Comparison of ENCODE assay signal across 9 cellular contexts in genomic region chr3:14405886-14406238, GRCh38. TPM values are rescaled to one million over a fixed set of nuclear protein-coding genes. Genes with fewer than 3 reads are reported as not detected.
DNase-seq lines count a peak whose midpoint lies in the region; ATAC-seq, FAIRE-seq and TF ChIP-seq lines count a peak whose summit lies in the region.
"Had no signal": no experiment of that assay in that cellular context is flagged by ENCODE, and none has a peak within 500 bp of the region (broad histone marks: within the 10 kb centered on the region; RNA-seq: fewer than 3 reads in every experiment).

No MANE protein-coding gene starts in this region.

- no peaks in the 10 kb centered on the region for H3K9me3 ChIP-seq in suprapubic skin
- H3K9me3 ChIP-seq in pancreas, result no peaks in the 10 kb centered on the region

- no peak for TF ChIP-seq CTCF in RWPE1 (conservative IDR thresholded peaks at IDR 0.05; ENCODE audit: low read depth)
- TF ChIP-seq CTCF in suprapubic skin (IDR thresholded peaks at IDR 0.05), result no peak
- TF ChIP-seq CTCF in pancreas (IDR thresholded peaks at IDR 0.05), result no peak

- no peak for TF ChIP-seq POLR2A in suprapubic skin (IDR thresholded peaks at IDR 0.05)

- no peak for FAIRE-seq in pancreas (lab: Jason Lieb, UNC)

- CTCF ChIA-PET in RWPE1 (lab: Yijun Ruan, JAX), result interaction anchor here (0.7 kb wide), 1 partner anchor 1851 kb away, joined by 5 read pairs; no protein-coding TSS in a partner anchor

- peaks cover 63% of the 10 kb centered on the region for H3K4me1 Mint-ChIP-seq in activated T-cell treated with anti-CD3 and anti-CD28 coated beads, Interleukin-2, amount 50 U/mL, for 4 hours (ENCODE audit: low read depth)

- H3K4me3 ChIP-seq in suprapubic skin (peak overlapping the region; percentile 69), pancreas (no peak overlapping the region)

- no peaks in the 10 kb centered on the region for H3K9me3 Mint-ChIP-seq in activated T-cell treated with anti-CD3 and anti-CD28 coated beads, Interleukin-2, amount 50 U/mL, for 4 hours
- H3K9me3 Mint-ChIP-seq: immature natural killer cell had no signal

- H3K36me3 ChIP-seq in suprapubic skin (peaks cover 3% of the 10 kb centered on the region), pancreas (no peaks in the 10 kb centered on the region)

- POLR2A ChIA-PET in RWPE1 (lab: Yijun Ruan, JAX; ENCODE audit: low non-redundant PET), result no interaction called here

- 47% methylated on average over 6 of the region's 6 CpGs for WGBS in suprapubic skin
- 61 to 76% methylated on average over 6 of the region's 6 CpGs for WGBS in pancreas, 2 donors

- peak overlapping the region; percentile 25 for H3K27ac ChIP-seq in RWPE1
- H3K27ac ChIP-seq in suprapubic skin, result no peak overlapping the region
- no peak overlapping the region for H3K27ac ChIP-seq in pancreas

- no peak for TF ChIP-seq EP300 in suprapubic skin (IDR thresholded peaks at IDR 0.05)

- H3K36me3 Mint-ChIP-seq in activated T-cell treated with anti-CD3 and anti-CD28 coated beads, Interleukin-2, amount 50 U/mL, for 4 hours (ENCODE audit: insufficient read depth), result peaks cover 4% of the 10 kb centered on the region
- H3K36me3 Mint-ChIP-seq: immature natural killer cell had no signal

- H3K4me3 Mint-ChIP-seq in activated T-cell treated with anti-CD3 and anti-CD28 coated beads, Interleukin-2, amount 50 U/mL, for 4 hours, result peak overlapping the region; percentile 35

- intact Hi-C loops in pancreas (cut with DNase I), result no loop called here

- H3K27me3 ChIP-seq in suprapubic skin (no peaks in the 10 kb centered on the region), pancreas (peaks cover 0 to 4% (median 0%) of the 10 kb centered on the region in 4 donors)

- no peak for DNase-seq in activated T-cell treated with anti-CD3 and anti-CD28 coated beads, Interleukin-2, amount 50 U/mL, for 4 hours
- no peak for DNase-seq in activated T-cell treated with anti-CD3 and anti-CD28 coated beads, Interleukin-2, amount 50 U/mL, for 48 hours
- no peak for DNase-seq in RWPE1 (ENCODE audit: low spot score)
- peak; percentile 27 for DNase-seq in kidney glomerular epithelial cell (lab: John Stamatoyannopoulos, UW)
- DNase-seq in suprapubic skin (ENCODE audit: low spot score in 2 of 2), result no peak
- no peak for DNase-seq in HuH-7.5 (ENCODE audit: low spot score)
- DNase-seq in pancreas, result no peak
- no peak for DNase-seq in NCI-H2081 (lab: John Stamatoyannopoulos, UW)
- DNase-seq: immature natural killer cell had no signal

- H3K4me1 ChIP-seq in suprapubic skin, result peaks cover 55% of the 10 kb centered on the region
- peaks cover 0 to 2% (median 0%) of the 10 kb centered on the region in 3 donors for H3K4me1 ChIP-seq in pancreas

- no peaks in the 10 kb centered on the region for H3K27me3 Mint-ChIP-seq in activated T-cell treated with anti-CD3 and anti-CD28 coated beads, Interleukin-2, amount 50 U/mL, for 4 hours (ENCODE audit: low read depth)

- ATAC-seq in activated T-cell treated with anti-CD3 and anti-CD28 coated beads, Interleukin-2, amount 50 U/mL, for 4 hours, result no peak
- no peak for ATAC-seq in pancreas

RNA-seq across cellular contexts. Expression of gene SLC6A6, which starts 3.5 kb away (rescaled TPM):
- total RNA-seq in activated T-cell treated with anti-CD3 and anti-CD28 coated beads, Interleukin-2, amount 50 U/mL, for 4 hours, result 10 to 100 TPM; 47.6 to 54.2 (median 51.2) TPM
- total RNA-seq in suprapubic skin (100 to 1,000 TPM in 2 of 4 donors, 10 to 100 TPM in 2; 85.4 to 149 (median 102) TPM), pancreas (10 to 100 TPM in 2 of 6 donors, 1 to 10 TPM in 4; 2.1 to 11.6 (median 3.4) TPM)
- polyA plus RNA-seq in pancreas, result 1 to 10 TPM; 2.4 to 6.1 TPM
